In genomic region chr7:51013218-51013786, GRCh38 we compare ENCODE assay signal across 17 cellular contexts.
DNase-seq lines count a peak whose midpoint lies in the region; ATAC-seq and TF ChIP-seq lines count a peak whose summit lies in the region.
"Had no signal": no experiment of that assay in that cellular context is flagged by ENCODE, and none has a peak within 500 bp of the region (broad histone marks: within the 10 kb centered on the region; RNA-seq: fewer than 3 reads in every experiment).

No MANE protein-coding gene starts in this region.

- peak; percentile 46 for ATAC-seq in Right ventricle myocardium superior (ENCODE audit: poor library complexity)

- intact Hi-C loops in Right ventricle myocardium superior (cut with DNase I) (no loop called here), breast epithelium (cut with DNase I; ENCODE audit: low total_unique reads) (no loop called here)

- no peak overlapping the region for H3K4me3 ChIP-seq in coronary artery
- no peak overlapping the region for H3K4me3 ChIP-seq in breast epithelium

- H3K27ac ChIP-seq in coronary artery: no peak overlapping the region
- H3K27ac ChIP-seq in breast epithelium: no peak overlapping the region

- TF ChIP-seq CTCF in coronary artery (IDR thresholded peaks at IDR 0.05) (no peak), breast epithelium (IDR thresholded peaks at IDR 0.05) (no peak)

- peak; percentile 60 for DNase-seq in coronary artery (ENCODE audit: low spot score)
- DNase-seq in Right ventricle myocardium superior: no peak
- DNase-seq in mesenteric fat pad (ENCODE audit: low spot score): peak; percentile 84
- DNase-seq in ureter (ENCODE audit: low spot score): peak; percentile 29
- no peak for DNase-seq in breast epithelium (ENCODE audit: low spot score in 2 of 2)
- no peak for DNase-seq in SIG-M5 (lab: John Stamatoyannopoulos, UW)
- DNase-seq in kidney glomerular epithelial cell (lab: John Stamatoyannopoulos, UW): no peak
- DNase-seq: ACHN; AML-193; GOT3; KBM-7; MV-4-11; NCI-H1417 treated with DMSO at 0.1 percent for 48 hours; NCI-H2029; NCI-H2171; NCI-H446 treated with DMSO at 0.1 percent for 48 hours; NK-92 treated with Interleukin-12 subunit alpha and Interleukin-12 subunit beta, amount 100 ng/mL, for 24 hours had no signal

- no peaks in the 10 kb centered on the region for H3K4me1 ChIP-seq in breast epithelium

- no peaks in the 10 kb centered on the region for H3K36me3 ChIP-seq in breast epithelium

- no peaks in the 10 kb centered on the region for H3K9me3 ChIP-seq in breast epithelium

- no peaks in the 10 kb centered on the region for H3K27me3 ChIP-seq in breast epithelium

- no peak for TF ChIP-seq POLR2A in breast epithelium (IDR thresholded peaks at IDR 0.05)

Comparison
In these comparisons a context has a peak if more than half of its experiments do, and no peak if none do; other contexts are left out.
1. DNase-seq: peak in coronary artery (single experiment), mesenteric fat pad (single experiment) and ureter (single experiment); none in Right ventricle myocardium superior (single experiment), breast epithelium (0 of 2), SIG-M5 (single experiment) and kidney glomerular epithelial cell (single experiment).